In the genomic region with DNA sequence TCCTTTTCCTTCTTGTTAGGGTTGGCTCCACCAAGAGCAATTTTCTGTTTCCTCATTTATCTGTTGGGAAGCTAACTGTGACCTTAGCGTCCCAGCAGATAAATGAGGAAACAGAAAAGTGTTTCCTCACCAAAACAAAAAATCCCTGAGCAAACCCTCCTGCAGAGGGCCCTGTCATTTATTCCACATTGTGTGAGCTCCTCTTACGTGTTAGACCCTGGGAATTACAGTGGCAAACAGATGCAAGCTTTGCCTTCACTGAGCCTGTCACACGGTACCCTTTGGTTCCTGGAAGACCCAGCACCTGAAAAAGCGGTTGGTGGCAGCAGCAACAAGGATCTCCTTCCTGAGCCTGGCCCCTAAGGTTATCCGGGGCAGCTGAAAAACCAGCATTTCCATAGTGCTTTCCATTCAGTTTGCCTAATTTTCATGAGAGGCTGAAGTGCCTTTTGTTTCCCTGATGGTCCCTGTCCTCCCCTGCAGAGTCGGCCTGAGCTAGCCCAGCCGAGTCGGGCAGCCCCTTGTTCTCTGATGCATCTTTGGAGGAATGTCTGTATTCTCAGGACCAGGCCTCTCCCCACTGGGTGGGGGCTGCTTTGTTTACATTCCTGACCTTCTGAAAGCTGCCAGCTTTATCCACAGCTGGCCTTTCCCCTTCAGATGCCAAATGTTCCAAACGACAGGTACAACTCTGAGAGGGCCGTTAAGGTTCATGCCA, we compare ENCODE assay signal across 1 cellular context.
TF ChIP-seq lines count a peak whose summit lies in the region.

No MANE protein-coding gene starts in this region.

TF ChIP-seq in HepG2, 621 proteins besides CTCF, POLR2A, EP300 and RAD21 (continued from another document):
- TF ChIP-seq PRDM10 (CRISPR knock-in tag; IDR thresholded peaks at IDR 0.05; ENCODE audit: low read depth) (no peak), THAP11 (CRISPR knock-in tag; IDR thresholded peaks at IDR 0.05) (peak; percentile 12; the same call in 1 of the 2 replicates), ZNF446 (CRISPR knock-in tag; IDR thresholded peaks at IDR 0.05) (0 out of 2 replicates have a peak, but pooled peaks have one; percentile 25), SIN3A (IDR thresholded peaks at IDR 0.05; ENCODE audit: borderline replicate concordance, low read depth, low read length) (peak; percentile 23; the same call in 1 of the 2 replicates), ETV6 (CRISPR knock-in tag; conservative IDR thresholded peaks at IDR 0.05) (no peak), ZNF260 (CRISPR knock-in tag; IDR thresholded peaks at IDR 0.05; ENCODE audit: borderline replicate concordance, low read depth) (no peak), HDAC6 (IDR thresholded peaks at IDR 0.05; ENCODE audit: low read depth, low read length) (no peak), IKZF4 (CRISPR knock-in tag; IDR thresholded peaks at IDR 0.05; ENCODE audit: borderline replicate concordance, low read depth, not compliant biosample characterization) (no peak), MEIS2 (CRISPR knock-in tag; IDR thresholded peaks at IDR 0.05) (0 out of 2 replicates have a peak, but pooled peaks have one; percentile 27), SMC3 (IDR thresholded peaks at IDR 0.05; ENCODE audit: low read length) (peak; percentile 25), ZNF232 (CRISPR knock-in tag; IDR thresholded peaks at IDR 0.05; ENCODE audit: borderline replicate concordance) (0 out of 2 replicates have a peak, but pooled peaks have one; percentile 29), ERF (CRISPR knock-in tag; IDR thresholded peaks at IDR 0.05) (no peak), ZNF383 (CRISPR knock-in tag; IDR thresholded peaks at IDR 0.05; ENCODE audit: borderline replicate concordance) (0 out of 2 replicates have a peak, but pooled peaks have one; percentile 50), HES4 (CRISPR knock-in tag; IDR thresholded peaks at IDR 0.05; ENCODE audit: borderline replicate concordance) (no peak), ZNF709 (CRISPR knock-in tag; IDR thresholded peaks at IDR 0.05) (no peak), GPN1 (CRISPR knock-in tag; IDR thresholded peaks at IDR 0.05; ENCODE audit: borderline replicate concordance) (no peak), THRA (CRISPR knock-in tag; IDR thresholded peaks at IDR 0.05; ENCODE audit: borderline replicate concordance) (no peak), KLF15 (CRISPR knock-in tag; IDR thresholded peaks at IDR 0.05; ENCODE audit: borderline replicate concordance) (0 out of 2 replicates have a peak, but pooled peaks have one; percentile 2), DNMT1 (CRISPR knock-in tag; IDR thresholded peaks at IDR 0.05) (peak; percentile 46; the same call in 1 of the 2 replicates), DPF2 (CRISPR knock-in tag; IDR thresholded peaks at IDR 0.05; ENCODE audit: borderline replicate concordance, low read depth) (no peak), MAFG (CRISPR knock-in tag; IDR thresholded peaks at IDR 0.05) (no peak), STAG1 (CRISPR knock-in tag; IDR thresholded peaks at IDR 0.05) (peak; percentile 4; the same call in 1 of the 2 replicates), ZSCAN30 (CRISPR knock-in tag; IDR thresholded peaks at IDR 0.05) (no peak)
TF ChIP-seq in HepG2: peak in this region for 50.
